Comparison of ENCODE assay signal across 7 cellular contexts in genomic region chr15:75203017-75203907, GRCh38. TPM values are rescaled to one million over a fixed set of nuclear protein-coding genes. Genes with fewer than 3 reads are reported as not detected.
A peak's percentile ranks its signal among the peaks of the same experiment; 100 is the strongest.
DNase-seq lines count a peak whose midpoint lies in the region; ATAC-seq and TF ChIP-seq lines count a peak whose summit lies in the region.

No MANE protein-coding gene starts in this region.

- no peak for ATAC-seq in activated B cell treated with CpG ODN at 0.5 μM for 24 hours (ENCODE audit: low read depth)
- ATAC-seq in right cardiac atrium: no peak

- H3K79me2 ChIP-seq in smooth muscle cell (ENCODE audit: low read depth): peaks cover 65% of the 10 kb centered on the region

- DNase-seq in HK-2 (ENCODE audit: unreplicated experiment): peak; percentile 10
- no peak for DNase-seq in activated B cell treated with CpG ODN at 0.5 μM for 24 hours
- peak in 2 of 3 donors; percentile 23 to 42 for DNase-seq in right cardiac atrium
- DNase-seq in smooth muscle cell (lab: John Stamatoyannopoulos, UW; ENCODE audit: unreplicated experiment): no peak
- DNase-seq in NCI-H345 treated with DMSO at 0.1 percent for 48 hours (lab: John Stamatoyannopoulos, UW; ENCODE audit: unreplicated experiment): no peak
- DNase-seq in DMS79 treated with DMSO at 0.1 percent for 48 hours (lab: John Stamatoyannopoulos, UW): no peak
- no peak for DNase-seq in effector CD4-positive, alpha-beta T cell

- H3K4me1 Mint-ChIP-seq in activated B cell treated with CpG ODN at 0.5 μM for 24 hours: peaks cover 37% of the 10 kb centered on the region

- POLR2A ChIA-PET in activated B cell treated with CpG ODN at 0.5 μM for 24 hours (lab: Charles Lee): interaction anchor here (0.6 to 2.8 kb wide), 11 partner anchors 12 to 265 kb away, joined by 3 to 20 read pairs (median 6); partner anchors contain the start of genes COX5A, PPCDC and SIN3A

- no peaks in the 10 kb centered on the region for H3K36me3 ChIP-seq in smooth muscle cell (ENCODE audit: low read depth)

- H3K4me3 ChIP-seq in right cardiac atrium (ENCODE audit: low read length) (peak overlapping the region; percentile 52), smooth muscle cell (peak overlapping the region; percentile 100)

- no peak overlapping the region for H2AFZ ChIP-seq in smooth muscle cell (ENCODE audit: low read depth)

- H3F3A ChIP-seq in smooth muscle cell (ENCODE audit: low read depth): no peaks in the 10 kb centered on the region

- H3K36me3 Mint-ChIP-seq in activated B cell treated with CpG ODN at 0.5 μM for 24 hours (ENCODE audit: low read depth): peaks cover 25% of the 10 kb centered on the region

- peaks cover 58% of the 10 kb centered on the region for H4K20me1 ChIP-seq in smooth muscle cell (ENCODE audit: low read depth)

- H3K9ac ChIP-seq in smooth muscle cell (ENCODE audit: low read depth): peak overlapping the region; percentile 98

- H3K27ac ChIP-seq in right cardiac atrium (ENCODE audit: low read length): peak overlapping the region; percentile 69
- peak overlapping the region; percentile 90 for H3K27ac ChIP-seq in smooth muscle cell (ENCODE audit: low read depth)

- H3K4me2 ChIP-seq in smooth muscle cell: peak overlapping the region; percentile 99

- intact Hi-C loops in activated B cell treated with CpG ODN at 0.5 μM for 24 hours (cut with micrococcal nuclease) (loop anchor here (2.0 to 10.0 kb wide), 4 partner anchors 72 to 571 kb away; partner anchors contain the start of gene SIN3A), right cardiac atrium (cut with DNase I) (loop anchor here in 2 of 4 donors (5.0 kb wide), 2 partner anchors 161 to 176 kb away; no protein-coding TSS in a partner anchor)

- peaks cover under 1% of the 10 kb centered on the region for H3K27me3 Mint-ChIP-seq in activated B cell treated with CpG ODN at 0.5 μM for 24 hours

- H3K4me3 Mint-ChIP-seq in activated B cell treated with CpG ODN at 0.5 μM for 24 hours: peak overlapping the region; percentile 90

- CTCF ChIA-PET in activated B cell treated with CpG ODN at 0.5 μM for 24 hours (lab: Charles Lee): interaction anchor here (0.6 to 7.0 kb wide), 8 partner anchors 72 to 587 kb away, joined by 3 to 149 read pairs (median 8); partner anchors contain the start of gene PPCDC

- H3K9me3 Mint-ChIP-seq in activated B cell treated with CpG ODN at 0.5 μM for 24 hours: no peaks in the 10 kb centered on the region

- TF ChIP-seq CTCF in activated B cell treated with CpG ODN at 0.5 μM for 24 hours (IDR thresholded peaks at IDR 0.05): no peak
- TF ChIP-seq CTCF in smooth muscle cell (IDR thresholded peaks at IDR 0.05; ENCODE audit: borderline replicate concordance, insufficient read depth, poor library complexity, severe bottlenecking): no peak

- peak overlapping the region; percentile 76 for H3K27ac Mint-ChIP-seq in activated B cell treated with CpG ODN at 0.5 μM for 24 hours

- H3K9me3 ChIP-seq in right cardiac atrium (ENCODE audit: control insufficient read depth, low read length): no peaks in the 10 kb centered on the region
- no peaks in the 10 kb centered on the region for H3K9me3 ChIP-seq in smooth muscle cell (replicated peaks; ENCODE audit: low read depth)

- no peaks in the 10 kb centered on the region for H3K27me3 ChIP-seq in right cardiac atrium (ENCODE audit: control insufficient read depth, insufficient read depth)
- no peaks in the 10 kb centered on the region for H3K27me3 ChIP-seq in smooth muscle cell (ENCODE audit: low read depth)

- peaks cover 5% of the 10 kb centered on the region for H3K4me1 ChIP-seq in right cardiac atrium (ENCODE audit: control insufficient read depth, insufficient read depth, low read length)
- H3K4me1 ChIP-seq in smooth muscle cell (ENCODE audit: low read depth): peaks cover 18% of the 10 kb centered on the region

- 20% methylated on average over 18 of the region's 18 CpGs for WGBS in right cardiac atrium
- 17% methylated on average over 18 of the region's 18 CpGs for WGBS in smooth muscle cell (ENCODE audit: low lambda C conversion rate)

RNA-seq across cellular contexts. Expression of gene C15orf39, which starts 1.6 kb away (rescaled TPM):
- total RNA-seq in activated B cell treated with CpG ODN at 0.5 μM for 24 hours (59.6 and 73.2 TPM in 2 replicates), right cardiac atrium (10 to 100 TPM in 2 of 4 donors, 1 to 10 TPM in 2; 7.4 to 12.7 (median 9.1) TPM), smooth muscle cell (7.6 and 8.4 TPM in 2 replicates)
- polyA plus RNA-seq in right cardiac atrium (5.3 TPM), smooth muscle cell (9.3 and 9.7 TPM in 2 replicates)

RNA-seq across cellular contexts. Expression of gene GOLGA6C, which starts 54.9 kb away (rescaled TPM):
- total RNA-seq in activated B cell treated with CpG ODN at 0.5 μM for 24 hours (not detected in 2 replicates), right cardiac atrium (not detected), smooth muscle cell (not detected in 2 replicates)
- polyA plus RNA-seq in right cardiac atrium (not detected), smooth muscle cell (0.52 TPM in 1 of 2 replicates, not detected in the other)

Comparison
In these comparisons a context has a peak if more than half of its experiments do, and no peak if none do; other contexts are left out.
1. DNase-seq: peak in HK-2 (single experiment) and right cardiac atrium (2 of 3); none in activated B cell treated with CpG ODN at 0.5 μM for 24 hours (single experiment), smooth muscle cell (single experiment), NCI-H345 treated with DMSO at 0.1 percent for 48 hours (single experiment), DMS79 treated with DMSO at 0.1 percent for 48 hours (single experiment) and effector CD4-positive, alpha-beta T cell (single experiment).